In the genomic region with DNA sequence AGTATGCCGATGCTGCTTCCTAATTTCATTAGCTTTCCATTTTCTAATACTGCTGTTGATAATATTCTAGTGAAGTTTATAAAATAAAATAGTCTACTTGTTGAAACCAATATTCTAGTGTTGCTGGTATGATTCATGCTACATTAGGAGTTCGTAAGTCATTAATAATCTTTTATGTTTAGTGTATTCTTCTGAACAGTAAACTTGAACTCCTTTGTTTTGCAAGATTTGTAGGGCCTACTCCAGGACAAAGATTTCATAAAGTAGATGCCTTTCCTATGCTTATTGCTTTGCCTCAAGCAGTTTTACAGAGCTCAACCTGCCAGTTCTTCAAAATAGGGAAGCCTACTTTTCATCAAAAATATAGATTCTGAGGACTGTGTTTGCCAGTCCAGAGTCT, we compare ENCODE assay signal across 21 cellular contexts.
"Had no signal": no experiment of that assay in that cellular context is flagged by ENCODE, and none has a peak within 500 bp of the region (broad histone marks: within the 10 kb centered on the region; RNA-seq: fewer than 3 reads in every experiment).

No MANE protein-coding gene starts in this region.

- H3K4me3 ChIP-seq: ascending aorta, coronary artery, lower lobe of right lung, sigmoid colon, testis, vagina had no signal

- H3K9me3 ChIP-seq: ascending aorta, lower lobe of right lung, sigmoid colon, testis, vagina had no signal

- H3K36me3 ChIP-seq: ascending aorta, brain microvascular endothelial cell, lower lobe of right lung, sigmoid colon, vagina had no signal

- H3K27me3 ChIP-seq: ascending aorta, brain microvascular endothelial cell, sigmoid colon, testis, vagina had no signal

- H3K27ac ChIP-seq: ascending aorta, brain microvascular endothelial cell, coronary artery, lower lobe of right lung, sigmoid colon, testis, vagina had no signal

- H3K4me1 ChIP-seq: ascending aorta, lower lobe of right lung, sigmoid colon, testis, vagina had no signal

- DNase-seq: activated CD4-positive, alpha-beta T cell treated with anti-CD3 and anti-CD28 coated beads for 1 hour; activated CD4-positive, alpha-beta T cell treated with anti-CD3 and anti-CD28 coated beads, Interleukin-2, amount 50 U/mL, for 1 hour; activated gamma-delta T cell treated with Interleukin-2 at 50 U/mL for 16 hours; activated T-cell treated with anti-CD3 and anti-CD28 coated beads, Interleukin-2, amount 50 U/mL, for 1 hour; brain microvascular endothelial cell; cerebellar nuclear complex; erythroblast; kidney; lower lobe of right lung; naive B cell; posterior cingulate gyrus; sigmoid colon; stimulated activated CD4-positive, alpha-beta T cell treated with anti-CD3 and anti-CD28 coated beads, Interleukin-2, amount 100 ng/mL, for 48 hours; stimulated activated CD8-positive, alpha-beta memory T cell treated with anti-CD3 and anti-CD28 coated beads, Interleukin-4, amount 100 ng/mL, for 48 hours; stimulated activated naive CD4-positive, alpha-beta T cell; T-helper 9 cell; testis; trophoblast cell had no signal

- ATAC-seq: lower lobe of right lung had no signal
